ENCODE assay signal across 15 cellular contexts in genomic region chr18:70221911-70222278, GRCh38.
"Had no signal": no experiment of that assay in that cellular context is flagged by ENCODE, and none has a peak within 500 bp of the region (broad histone marks: within the 10 kb centered on the region; RNA-seq: fewer than 3 reads in every experiment).

No MANE protein-coding gene starts in this region.

- H3K4me3 ChIP-seq: adrenal gland, cardiac muscle cell, esophagus squamous epithelium, mucosa of descending colon, pancreas, thyroid gland had no signal

- ATAC-seq: activated CD4-positive, alpha-beta T cell treated with anti-CD3 and anti-CD28 coated beads for 36 hours; activated naive CD4-positive, alpha-beta T cell treated with anti-CD3 and anti-CD28 coated beads, Interleukin-2, amount 50 U/mL, for 72 hours; effector memory CD8-positive, alpha-beta T cell; mucosa of descending colon; pancreas; sciatic nerve; stimulated activated naive B cell treated with anti-CD40 and anti-IgM and Interleukin-4, amounts not matched to agents 10 μg/mL and 1 μg/mL and 100 μg/mL, for 72 hours had no signal

- H3K27ac ChIP-seq: adrenal gland, cardiac muscle cell, esophagus squamous epithelium, pancreas, thyroid gland had no signal

- H3K27me3 ChIP-seq: adrenal gland, cardiac muscle cell, pancreas, thyroid gland had no signal

- H3K4me1 ChIP-seq: adrenal gland, pancreas, thyroid gland had no signal

- DNase-seq: activated CD4-positive, alpha-beta T cell treated with anti-CD3 and anti-CD28 coated beads for 36 hours; activated CD4-positive, alpha-beta T cell treated with anti-CD3 and anti-CD28 coated beads, Interleukin-2, amount 50 U/mL, for 48 hours; activated gamma-delta T cell treated with Interleukin-2 at 50 U/mL for 16 hours; adrenal gland; dermis blood vessel endothelial cell; effector memory CD8-positive, alpha-beta T cell; esophagus squamous epithelium; mucosa of descending colon; naive B cell; pancreas; stimulated activated naive B cell treated with anti-CD40 and anti-IgM and Interleukin-4, amounts not matched to agents 10 μg/mL and 1 μg/mL and 100 μg/mL, for 72 hours; thyroid gland had no signal

- H3K9me3 ChIP-seq: adrenal gland, pancreas, thyroid gland had no signal

- H3K36me3 ChIP-seq: adrenal gland, cardiac muscle cell, esophagus squamous epithelium, pancreas, thyroid gland had no signal
